25 cellular contexts compared by ENCODE assay signal in genomic region chr15:31258260-31258659, GRCh38.
"Had no signal": no experiment of that assay in that cellular context is flagged by ENCODE, and none has a peak within 500 bp of the region (broad histone marks: within the 10 kb centered on the region; RNA-seq: fewer than 3 reads in every experiment).

No MANE protein-coding gene starts in this region.

- H3K4me1 ChIP-seq: parathyroid adenoma, uterus had no signal

- H3K9me3 ChIP-seq: left lung, lower lobe of right lung, right atrium auricular region, right lobe of liver, tibial nerve, uterus had no signal

- H3K9ac ChIP-seq: parathyroid adenoma had no signal

- H3K27me3 ChIP-seq: left lung, right atrium auricular region, right lobe of liver, tibial nerve, uterus had no signal

- H3K79me2 ChIP-seq: parathyroid adenoma had no signal

- H3K27me3 Mint-ChIP-seq: naive thymus-derived CD8-positive, alpha-beta T cell; stimulated activated memory B cell treated with anti-CD40 and anti-IgM and Interleukin-4, amounts not matched to agents 10 μg/mL and 1 μg/mL and 100 μg/mL, for 72 hours; stimulated activated naive CD8-positive, alpha-beta T cell treated with anti-CD3 and anti-CD28 coated beads, Interleukin-15, amount 100 ng/mL, for 72 hours; type B pancreatic cell had no signal

- H3K4me2 ChIP-seq: smooth muscle cell had no signal

- FAIRE-seq: islet of Langerhans, kidney had no signal

- H3K9me3 Mint-ChIP-seq: naive thymus-derived CD8-positive, alpha-beta T cell; stimulated activated naive CD8-positive, alpha-beta T cell treated with anti-CD3 and anti-CD28 coated beads, Interleukin-15, amount 100 ng/mL, for 72 hours; type B pancreatic cell had no signal

- H3K36me3 ChIP-seq: left lung, lower lobe of right lung, right atrium auricular region, right lobe of liver, tibial nerve, uterus had no signal

- H3K4me3 Mint-ChIP-seq: naive thymus-derived CD8-positive, alpha-beta T cell; stimulated activated memory B cell treated with anti-CD40 and anti-IgM and Interleukin-4, amounts not matched to agents 10 μg/mL and 1 μg/mL and 100 μg/mL, for 72 hours; stimulated activated naive CD8-positive, alpha-beta T cell treated with anti-CD3 and anti-CD28 coated beads, Interleukin-15, amount 100 ng/mL, for 72 hours; type B pancreatic cell had no signal

- H3K36me3 Mint-ChIP-seq: naive thymus-derived CD8-positive, alpha-beta T cell; stimulated activated memory B cell treated with anti-CD40 and anti-IgM and Interleukin-4, amounts not matched to agents 10 μg/mL and 1 μg/mL and 100 μg/mL, for 72 hours; type B pancreatic cell had no signal

- H2AFZ ChIP-seq: parathyroid adenoma had no signal

- ATAC-seq: left colon; left lung; lower lobe of right lung; naive thymus-derived CD8-positive, alpha-beta T cell; right lobe of liver; stimulated activated memory B cell treated with anti-CD40 and anti-IgM and Interleukin-4, amounts not matched to agents 10 μg/mL and 1 μg/mL and 100 μg/mL, for 72 hours; stimulated activated naive CD8-positive, alpha-beta T cell treated with anti-CD3 and anti-CD28 coated beads, Interleukin-15, amount 100 ng/mL, for 72 hours had no signal

- H3K27ac ChIP-seq: left lung, lower lobe of right lung, parathyroid adenoma, right atrium auricular region, right lobe of liver, tibial nerve, uterus had no signal

- H3K27ac Mint-ChIP-seq: progenitor cell of endocrine pancreas; stimulated activated naive CD8-positive, alpha-beta T cell treated with anti-CD3 and anti-CD28 coated beads, Interleukin-15, amount 100 ng/mL, for 72 hours; type B pancreatic cell had no signal

- H3K4me3 ChIP-seq: left lung, lower lobe of right lung, right atrium auricular region, right lobe of liver, smooth muscle cell, tibial nerve, uterus had no signal

- DNase-seq: hippocampal formation; left colon; lower lobe of right lung; mammary epithelial cell; mesenchymal stem cell; naive thymus-derived CD8-positive, alpha-beta T cell; stimulated activated CD4-positive, alpha-beta T cell treated with anti-CD3 and anti-CD28 coated beads, Interleukin-1b, Interleukin-23, amount 100 ng/mL, for 48 hours; stimulated activated CD4-positive, alpha-beta T cell treated with anti-CD3 and anti-CD28 coated beads, Interleukin-2, amount 100 ng/mL, for 48 hours; stimulated activated CD4-positive, alpha-beta T cell treated with anti-CD3 and anti-CD28 coated beads, Interleukin-4, amount 100 ng/mL, for 4 hours; stimulated activated CD8-positive, alpha-beta memory T cell treated with anti-CD3 and anti-CD28 coated beads, Interleukin-4, amount 100 ng/mL, for 48 hours; stimulated activated naive CD4-positive, alpha-beta T cell treated with Interleukin-2 at 50 U/mL for 16 hours; stimulated activated naive CD8-positive, alpha-beta T cell treated with anti-CD3 and anti-CD28 coated beads, Interleukin-15, amount 100 ng/mL, for 72 hours; substantia nigra; uterus had no signal
